Comparison of ENCODE assay signal across 18 cellular contexts in the genomic region with DNA sequence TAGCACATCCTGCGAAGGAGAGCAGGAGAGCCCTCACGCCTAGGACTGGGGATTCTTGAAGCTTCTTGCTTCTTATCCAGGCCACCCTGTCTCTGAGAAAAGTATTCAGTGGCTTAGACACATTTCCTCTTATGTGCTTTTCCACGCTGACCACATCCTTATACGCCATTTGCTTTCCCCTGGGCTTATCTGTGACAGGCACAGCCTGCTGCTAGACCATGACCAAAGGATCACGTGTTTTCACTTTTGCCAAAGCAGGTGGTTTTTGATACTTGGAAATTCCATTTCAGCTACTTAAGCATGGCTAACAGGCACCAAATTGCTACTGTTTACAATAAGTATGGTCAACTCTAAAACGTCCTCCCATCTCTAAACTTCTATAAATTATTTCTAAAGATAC.
DNase-seq lines count a peak whose midpoint lies in the region; ATAC-seq, FAIRE-seq and TF ChIP-seq lines count a peak whose summit lies in the region.
"Had no signal": no experiment of that assay in that cellular context is flagged by ENCODE, and none has a peak within 500 bp of the region (broad histone marks: within the 10 kb centered on the region; RNA-seq: fewer than 3 reads in every experiment).

No MANE protein-coding gene starts in this region.

- no peak for TF ChIP-seq RAD21 in K562 (CRISPR knock-in tag; conservative IDR thresholded peaks at IDR 0.05 in 1 of 2, IDR thresholded peaks at IDR 0.05 in 1 of 2)

- BruUV-seq in K562 (replicated peaks; lab: Mats Ljungman, UMichigan) = no TSS peak

- no peaks in the 10 kb centered on the region for H3K36me3 Mint-ChIP-seq in activated CD4-positive, alpha-beta T cell treated with anti-CD3 and anti-CD28 coated beads, Interleukin-2, amount 10 ng/mL, durations not matched to agents 24 days and 14 days (ENCODE audit: low read depth)
- H3K36me3 Mint-ChIP-seq in immature natural killer cell = no peaks in the 10 kb centered on the region
- H3K36me3 Mint-ChIP-seq: CD4-positive, CD25-positive, alpha-beta regulatory T cell; CD8-positive, alpha-beta memory T cell had no signal

- H3K9ac ChIP-seq in K562 (ENCODE audit: insufficient read depth in 1 of 2, low read depth in 2 of 2, low read length in 2 of 2) = no peak overlapping the region
- H3K9ac ChIP-seq: GM23248 had no signal

- POLR2A ChIA-PET in K562 (lab: Yijun Ruan, JAX) = no interaction called here

- H3K4me2 ChIP-seq in K562 (ENCODE audit: insufficient read depth, low read length) = no peak overlapping the region

- WGBS in K562 (ENCODE audit: insufficient coverage, low coverage, missing lambda C conversion rate) = 0% methylated on average over 5 of the region's 6 CpGs

- H3K4me1 ChIP-seq in K562 (replicated peaks in 1 of 2; ENCODE audit: control insufficient read depth in 2 of 2, insufficient read depth in 2 of 2, low read length in 2 of 2) = no peaks in the 10 kb centered on the region
- H3K4me1 ChIP-seq: Caco-2, HAP-1 had no signal

- H3K4me3 ChIP-seq in K562 = no peak overlapping the region
- H3K4me3 ChIP-seq: GM23248, HAP-1 had no signal

- in situ Hi-C loops in K562 (cut with MboI) = no loop called here

- no peak for TF ChIP-seq EP300 in K562 (IDR thresholded peaks at IDR 0.05; ENCODE audit: low read length)

- no peak overlapping the region for H3K27ac ChIP-seq in K562 (ENCODE audit: extremely low read depth, low read depth, low read length)
- H3K27ac ChIP-seq: GM23248, HL-60 had no signal

- H2AFZ ChIP-seq in K562 (ENCODE audit: low read depth, low read length) = no peak overlapping the region
- H2AFZ ChIP-seq: GM23248 had no signal

- H3K9me3 Mint-ChIP-seq in activated CD4-positive, alpha-beta T cell treated with anti-CD3 and anti-CD28 coated beads, Interleukin-2, amount 10 ng/mL, durations not matched to agents 24 days and 14 days = no peaks in the 10 kb centered on the region
- peaks cover 0 to 7% (median under 1%) of the 10 kb centered on the region in 6 donors for H3K9me3 Mint-ChIP-seq in immature natural killer cell

- H3K79me2 ChIP-seq in K562 (ENCODE audit: control insufficient read depth, insufficient read depth, low read length) = no peaks in the 10 kb centered on the region

- no peaks in the 10 kb centered on the region for H3K4me1 Mint-ChIP-seq in activated CD4-positive, alpha-beta T cell treated with anti-CD3 and anti-CD28 coated beads, Interleukin-2, amount 10 ng/mL, durations not matched to agents 24 days and 14 days
- H3K4me1 Mint-ChIP-seq in immature natural killer cell = no peaks in the 10 kb centered on the region
- H3K4me1 Mint-ChIP-seq: CD8-positive, alpha-beta memory T cell had no signal

- TF ChIP-seq POLR2A in K562 (conservative IDR thresholded peaks at IDR 0.05) = no peak

- H3K9me3 ChIP-seq in K562 (replicated peaks; ENCODE audit: control insufficient read depth, insufficient read depth, low read depth, low read length) = no peaks in the 10 kb centered on the region
- H3K9me3 ChIP-seq: Caco-2, HAP-1 had no signal

- H3K9me1 ChIP-seq in K562 (ENCODE audit: control insufficient read depth, insufficient read depth, low read length) = no peaks in the 10 kb centered on the region

- no peak overlapping the region for H3K27ac Mint-ChIP-seq in activated CD4-positive, alpha-beta T cell treated with anti-CD3 and anti-CD28 coated beads, Interleukin-2, amount 10 ng/mL, durations not matched to agents 24 days and 14 days
- H3K27ac Mint-ChIP-seq in immature natural killer cell = no peak overlapping the region
- H3K27ac Mint-ChIP-seq: CD4-positive, CD25-positive, alpha-beta regulatory T cell; CD8-positive, alpha-beta memory T cell had no signal

- no peak for TF ChIP-seq CTCF in K562 (IDR thresholded peaks at IDR 0.05 in 2 of 3, conservative IDR thresholded peaks at IDR 0.05 in 1 of 3; ENCODE audit: insufficient read depth in 2 of 3, low read depth in 1 of 3, low read length in 3 of 3)

- no peak overlapping the region for H3K4me3 Mint-ChIP-seq in activated CD4-positive, alpha-beta T cell treated with anti-CD3 and anti-CD28 coated beads, Interleukin-2, amount 10 ng/mL, durations not matched to agents 24 days and 14 days
- no peak overlapping the region for H3K4me3 Mint-ChIP-seq in immature natural killer cell
- H3K4me3 Mint-ChIP-seq: CD4-positive, CD25-positive, alpha-beta regulatory T cell; CD8-positive, alpha-beta memory T cell had no signal

- CTCF ChIA-PET in K562 (lab: Yijun Ruan, JAX; ENCODE audit: low intra/inter-chr PET ratio) = no interaction called here

- no peaks in the 10 kb centered on the region for H3K27me3 ChIP-seq in K562 (ENCODE audit: control insufficient read depth in 2 of 2, insufficient read depth in 2 of 2, low read length in 2 of 2)

- ATAC-seq in K562 = no peak

- H4K20me1 ChIP-seq in K562 (replicated peaks; ENCODE audit: control insufficient read depth, insufficient read depth, low read length) = no peaks in the 10 kb centered on the region

- FAIRE-seq in K562 (lab: Jason Lieb, UNC) = no peak
- FAIRE-seq: D721Med, G401.6, GM12891 had no signal

- peak; percentile 30 for DNase-seq in activated CD4-positive, alpha-beta T cell treated with anti-CD3 and anti-CD28 coated beads, Interleukin-2, amount 10 ng/mL, durations not matched to agents 24 days and 14 days
- DNase-seq in activated CD4-positive, alpha-beta T cell treated with anti-CD3 and anti-CD28 coated beads, Interleukin-2, amount 50 U/mL, for 1 hour = no peak
- DNase-seq in RPMI8226 = peak; percentile 32
- DNase-seq in K562 (ENCODE audit: extremely low read depth in 1 of 4, low spot score in 3 of 4) = no peak
- no peak for DNase-seq in NCI-H1105 (lab: John Stamatoyannopoulos, UW)
- DNase-seq in immature natural killer cell = no peak
- DNase-seq in foreskin melanocyte = no peak
- DNase-seq: 8988T; C1 segment of cervical spinal cord; Caco-2; CD4-positive, CD25-positive, alpha-beta regulatory T cell; CD8-positive, alpha-beta memory T cell; GM23248 had no signal

- H3K27me3 Mint-ChIP-seq in activated CD4-positive, alpha-beta T cell treated with anti-CD3 and anti-CD28 coated beads, Interleukin-2, amount 10 ng/mL, durations not matched to agents 24 days and 14 days = no peaks in the 10 kb centered on the region
- peaks cover 0 to 6% (median 6%) of the 10 kb centered on the region in 3 donors for H3K27me3 Mint-ChIP-seq in immature natural killer cell (ENCODE audit: low read depth in 3 of 3)

- intact Hi-C loops in activated CD4-positive, alpha-beta T cell treated with anti-CD3 and anti-CD28 coated beads, Interleukin-2, amount 10 ng/mL, durations not matched to agents 24 days and 14 days (cut with micrococcal nuclease) = no loop called here
- intact Hi-C loops in K562 (cut with micrococcal nuclease) = no loop called here

- no peaks in the 10 kb centered on the region for H3K36me3 ChIP-seq in K562 (ENCODE audit: control insufficient read depth, insufficient read depth, low read length)
- H3K36me3 ChIP-seq: HAP-1 had no signal

TF ChIP-seq in K562, 482 proteins besides CTCF, POLR2A, EP300 and RAD21:
- TF ChIP-seq RUNX1 (IDR thresholded peaks at IDR 0.05; ENCODE audit: low read depth) = no peak
- TF ChIP-seq, protein P1, sequence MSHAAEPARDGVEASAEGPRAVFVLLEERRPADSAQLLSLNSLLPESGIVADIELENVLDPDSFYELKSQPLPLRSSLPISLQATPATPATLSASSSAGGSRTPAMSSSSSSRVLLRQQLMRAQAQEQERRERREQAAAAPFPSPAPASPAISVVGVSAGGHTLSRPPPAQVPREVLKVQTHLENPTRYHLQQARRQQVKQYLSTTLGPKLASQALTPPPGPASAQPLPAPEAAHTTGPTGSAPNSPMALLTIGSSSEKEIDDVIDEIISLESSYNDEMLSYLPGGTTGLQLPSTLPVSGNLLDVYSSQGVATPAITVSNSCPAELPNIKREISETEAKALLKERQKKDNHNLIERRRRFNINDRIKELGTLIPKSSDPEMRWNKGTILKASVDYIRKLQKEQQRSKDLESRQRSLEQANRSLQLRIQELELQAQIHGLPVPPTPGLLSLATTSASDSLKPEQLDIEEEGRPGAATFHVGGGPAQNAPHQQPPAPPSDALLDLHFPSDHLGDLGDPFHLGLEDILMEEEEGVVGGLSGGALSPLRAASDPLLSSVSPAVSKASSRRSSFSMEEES (CRISPR knock-in tag; IDR thresholded peaks at IDR 0.05) = peak; percentile 72

Comparison
In these comparisons a context has a peak if more than half of its experiments do, and no peak if none do; other contexts are left out.
1. DNase-seq: peak in activated CD4-positive, alpha-beta T cell treated with anti-CD3 and anti-CD28 coated beads, Interleukin-2, amount 10 ng/mL, durations not matched to agents 24 days and 14 days (single experiment) and RPMI8226 (single experiment); none in activated CD4-positive, alpha-beta T cell treated with anti-CD3 and anti-CD28 coated beads, Interleukin-2, amount 50 U/mL, for 1 hour (single experiment), K562 (0 of 4), NCI-H1105 (single experiment), immature natural killer cell (0 of 3) and foreskin melanocyte (single experiment).